In the genomic region with DNA sequence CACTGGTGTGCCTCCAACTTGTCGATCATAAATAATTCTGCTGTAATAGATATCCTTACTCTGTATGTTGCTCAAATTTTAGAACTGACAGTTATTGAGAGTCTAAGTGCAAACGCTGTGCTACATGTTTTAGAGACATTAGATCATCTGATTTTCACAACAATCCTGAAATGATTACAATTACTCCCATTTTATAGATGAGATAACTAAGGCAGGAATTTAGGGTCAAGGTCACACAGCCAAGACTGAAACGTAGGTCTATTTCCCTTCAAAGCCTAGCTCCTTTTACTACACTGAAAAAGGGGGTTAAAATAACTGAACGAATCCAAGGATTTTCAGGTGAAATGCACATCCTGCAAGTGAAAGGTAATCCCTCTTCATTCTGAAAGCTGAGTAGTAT, we compare ENCODE assay signal across 15 cellular contexts. TPM values are rescaled to one million over a fixed set of nuclear protein-coding genes. Genes with fewer than 3 reads are reported as not detected.
DNase-seq lines count a peak whose midpoint lies in the region; ATAC-seq, FAIRE-seq and TF ChIP-seq lines count a peak whose summit lies in the region.
"Had no signal": no experiment of that assay in that cellular context is flagged by ENCODE, and none has a peak within 500 bp of the region (broad histone marks: within the 10 kb centered on the region; RNA-seq: fewer than 3 reads in every experiment).

No MANE protein-coding gene starts in this region.

- peaks cover 81% of the 10 kb centered on the region for H3K79me2 ChIP-seq in HepG2 (ENCODE audit: insufficient read depth, low read length)

- DNase-seq in heart right ventricle: no peak
- DNase-seq in Right ventricle myocardium superior: no peak
- no peak for DNase-seq in activated naive CD8-positive, alpha-beta T cell treated with anti-CD3 and anti-CD28 coated beads for 36 hours
- DNase-seq in HepG2 (ENCODE audit: low spot score): no peak
- DNase-seq in tibial artery: no peak
- DNase-seq in HPDE6-E6E7 (ENCODE audit: extremely low spot score): no peak
- DNase-seq in NCI-H2029 (lab: John Stamatoyannopoulos, UW): no peak
- DNase-seq: CD4-positive, alpha-beta memory T cell; HCEC 1CT; NCI-H226; T-cell had no signal

- no peak overlapping the region for H3K27ac Mint-ChIP-seq in activated naive CD8-positive, alpha-beta T cell treated with anti-CD3 and anti-CD28 coated beads for 36 hours

- no peaks in the 10 kb centered on the region for H3K27me3 Mint-ChIP-seq in activated naive CD8-positive, alpha-beta T cell treated with anti-CD3 and anti-CD28 coated beads for 36 hours
- H3K27me3 Mint-ChIP-seq: CD4-positive, alpha-beta memory T cell; T-cell had no signal

- no peaks in the 10 kb centered on the region for H3K9me3 Mint-ChIP-seq in activated naive CD8-positive, alpha-beta T cell treated with anti-CD3 and anti-CD28 coated beads for 36 hours
- H3K9me3 Mint-ChIP-seq: mesothelial cell of epicardium, T-cell had no signal

- peak in 1 of 2 experiments; percentile 34; a peak in 1 of 4 replicates for TF ChIP-seq POLR2A in HepG2 (IDR thresholded peaks at IDR 0.05; ENCODE audit: insufficient read depth in 1 of 2, low read depth in 2 of 2, low read length in 2 of 2)

- CTCF ChIA-PET in HepG2 (lab: Yijun Ruan, JAX; ENCODE audit: low intra/inter-chr PET ratio, low total read pairs): no interaction called here

- no peaks in the 10 kb centered on the region for H3K27me3 ChIP-seq in heart right ventricle
- peaks cover 0 to 5% of the 10 kb centered on the region in 2 experiments; a peak in 1 of 5 replicates for H3K27me3 ChIP-seq in HepG2 (ENCODE audit: control insufficient read depth in 1 of 2, insufficient read depth in 2 of 2, low read length in 2 of 2)
- H3K27me3 ChIP-seq in tibial artery: no peaks in the 10 kb centered on the region

- BruUV-seq in HepG2 (replicated peaks; lab: Mats Ljungman, UMichigan): no TSS peak

- no peak overlapping the region for H2AFZ ChIP-seq in HepG2 (ENCODE audit: low read length)

- H4K20me1 ChIP-seq in HepG2 (ENCODE audit: insufficient read depth, low read length): peaks cover 11% of the 10 kb centered on the region; the same call in 1 of the 2 replicates

- TF ChIP-seq CTCF in heart right ventricle (IDR thresholded peaks at IDR 0.05) (no peak), HepG2 (CRISPR knock-in tag; IDR thresholded peaks at IDR 0.05) (no peak), tibial artery (IDR thresholded peaks at IDR 0.05) (no peak)

- TF ChIP-seq RAD21 in HepG2 (CRISPR knock-in tag; IDR thresholded peaks at IDR 0.05): no peak

- H3K4me1 Mint-ChIP-seq in activated naive CD8-positive, alpha-beta T cell treated with anti-CD3 and anti-CD28 coated beads for 36 hours: peaks cover 24% of the 10 kb centered on the region

- TF ChIP-seq EP300 in HepG2 (IDR thresholded peaks at IDR 0.05; ENCODE audit: low read depth in 2 of 2, low read length in 2 of 2) (no peak), HepG2 (CRISPR knock-in tag; IDR thresholded peaks at IDR 0.05; ENCODE audit: borderline replicate concordance) (no peak)

- H3K9ac ChIP-seq in HepG2 (ENCODE audit: insufficient read depth, low read depth, low read length): peak overlapping the region; percentile 99

- H3K4me2 ChIP-seq in HepG2 (ENCODE audit: low read depth, low read length): peak overlapping the region; percentile 90

- 65 to 68% methylated on average over 4 of the region's 4 CpGs for WGBS in heart right ventricle, 2 donors
- 44% methylated on average over 4 of the region's 4 CpGs for WGBS in HepG2 (ENCODE audit: low lambda C conversion rate)

- peaks cover 6% of the 10 kb centered on the region for H3K36me3 Mint-ChIP-seq in activated naive CD8-positive, alpha-beta T cell treated with anti-CD3 and anti-CD28 coated beads for 36 hours
- H3K36me3 Mint-ChIP-seq: mesothelial cell of epicardium had no signal

- H3K4me1 ChIP-seq in heart right ventricle (peaks cover 0 to 61% (median 39%) of the 10 kb centered on the region in 9 donors), HepG2 (ENCODE audit: insufficient read depth, low read length) (peaks cover 54% of the 10 kb centered on the region), tibial artery (peaks cover 0 to 57% (median 17%) of the 10 kb centered on the region in 4 donors)

- peak overlapping the region in 9 of 10 donors; percentile 91 to 99 (median 97) for H3K27ac ChIP-seq in heart right ventricle
- H3K27ac ChIP-seq in HepG2 (ENCODE audit: extremely low read length, insufficient read depth, low read length): peak overlapping the region; percentile 97
- peak overlapping the region; percentile 99 to 100 for H3K27ac ChIP-seq in tibial artery
- H3K27ac ChIP-seq: epithelial cell of prostate had no signal

- no peaks in the 10 kb centered on the region for H3K36me3 ChIP-seq in heart right ventricle
- no peaks in the 10 kb centered on the region for H3K36me3 ChIP-seq in HepG2 (replicated peaks in 1 of 2; ENCODE audit: control insufficient read depth in 1 of 2, insufficient read depth in 2 of 2, low read length in 2 of 2)
- H3K36me3 ChIP-seq in tibial artery: no peaks in the 10 kb centered on the region

- H3K9me3 ChIP-seq in heart right ventricle (no peaks in the 10 kb centered on the region), HepG2 (ENCODE audit: low read length) (no peaks in the 10 kb centered on the region), tibial artery (no peaks in the 10 kb centered on the region)

- in situ Hi-C loops in HepG2 (cut with HindIII; ENCODE audit: extremely low pct_ligation_motif_present, low pct_unique_long_range_greater_than_20kb): loop anchor here (10.0 kb wide), 1 partner anchor 219 kb away; no protein-coding TSS in a partner anchor

- POLR2A ChIA-PET in HepG2 (lab: Yijun Ruan, JAX): no interaction called here

- intact Hi-C loops in heart right ventricle (cut with DNase I): loop anchor here in 6 of 10 donors (5.0 to 10.0 kb wide), 4 partner anchors 129 to 219 kb away; partner anchors contain the start of gene MPZL1 (in 2 of the 6)
- intact Hi-C loops in Right ventricle myocardium superior (cut with DNase I): no loop called here
- intact Hi-C loops in HepG2 (cut with micrococcal nuclease; ENCODE audit: unreplicated experiment): loop anchor here (10.0 kb wide), 1 partner anchor 129 kb away; no protein-coding TSS in a partner anchor
- intact Hi-C loops in tibial artery (cut with DNase I; ENCODE audit: low total_unique reads): loop anchor here (10.0 kb wide), 1 partner anchor 209 kb away; the partner anchor contains the start of gene MPZL1

- H3K4me3 Mint-ChIP-seq in activated naive CD8-positive, alpha-beta T cell treated with anti-CD3 and anti-CD28 coated beads for 36 hours: peak overlapping the region; percentile 8

- H3K4me3 ChIP-seq in heart right ventricle (peak overlapping the region in 9 of 10 donors; percentile 57 to 97 (median 87)), HepG2 (replicated peaks in 1 of 3; ENCODE audit: insufficient read depth in 1 of 3, low read depth in 2 of 3, low read length in 3 of 3) (peak overlapping the region; percentile 82 to 96 (median 90); a peak in 5 of 6 replicates), tibial artery (peak overlapping the region in 1 of 2 donors; percentile 99)

- ATAC-seq in heart right ventricle (no peak), Right ventricle myocardium superior (ENCODE audit: poor library complexity) (no peak), HepG2 (no peak), GM18861 (IDR thresholded peaks at IDR 0.05; ENCODE audit: unreplicated experiment) (no peak)
- ATAC-seq: T-cell had no signal

- peak; percentile 15 for FAIRE-seq in HepG2 (lab: Jason Lieb, UNC)
- FAIRE-seq: GM18507 had no signal

RNA-seq across cellular contexts. Expression of gene DCAF6, which starts 2.7 kb away (rescaled TPM):
- 100 to 1,000 TPM; 155 to 226 (median 205) TPM for total RNA-seq in heart right ventricle
- polyA plus RNA-seq in heart right ventricle: 10 to 100 TPM; 49.0 to 65.8 TPM
- total RNA-seq in Right ventricle myocardium superior: 224 TPM
- 10 to 100 TPM; 23.3 to 24.3 TPM for total RNA-seq in activated naive CD8-positive, alpha-beta T cell treated with anti-CD3 and anti-CD28 coated beads for 36 hours
- total RNA-seq in HepG2 (2016; rRNA removed; fragmentation: Illumina TruSeq; extraction: Trizol): 24.7 and 26.9 TPM in 2 replicates
- total RNA-seq in HepG2 (2016; cell fraction: cytosol; rRNA removed; fragmentation: Illumina TruSeq; extraction: Trizol; ENCODE audit: low read depth): 19.2 and 19.8 TPM in 2 replicates
- 24.4 and 26.6 TPM in 2 replicates for total RNA-seq in HepG2 (2016; cell fraction: insoluble cytoplasmic fraction; rRNA removed; fragmentation: Illumina TruSeq; extraction: Trizol)
- 30.2 and 31.2 TPM in 2 replicates for total RNA-seq in HepG2 (2016; cell fraction: membrane; rRNA removed; fragmentation: Illumina TruSeq; extraction: Trizol)
- total RNA-seq in HepG2 (2016; cell fraction: nucleus; rRNA removed; fragmentation: Illumina TruSeq; extraction: Trizol): 35.5 and 41.2 TPM in 2 replicates
- polyA plus RNA-seq in HepG2 (2011; rRNA removed): 29.8 and 33.7 TPM in 2 replicates
- 18.7 and 31.3 TPM in 2 replicates for polyA plus RNA-seq in HepG2 (2011; cell fraction: cytosol; rRNA removed)
- polyA plus RNA-seq in HepG2 (2011; cell fraction: nucleus; rRNA removed): 24.6 and 25.9 TPM in 2 replicates
- polyA plus RNA-seq in HepG2 (2012): 17.8 and 22.4 TPM in 2 replicates
- 7.0 and 7.9 TPM in 2 replicates for polyA plus RNA-seq in HepG2 (2016; cell fraction: cytosol; fragmentation: Illumina TruSeq; extraction: Trizol; ENCODE audit: low read depth)
- polyA plus RNA-seq in HepG2 (2016; cell fraction: insoluble cytoplasmic fraction; fragmentation: Illumina TruSeq; extraction: Trizol; ENCODE audit: low read depth): 26.4 and 26.6 TPM in 2 replicates
- 18.2 and 18.5 TPM in 2 replicates for polyA plus RNA-seq in HepG2 (2016; cell fraction: membrane; fragmentation: Illumina TruSeq; extraction: Trizol; ENCODE audit: low read depth)
- 30.5 and 31.0 TPM in 2 replicates for polyA plus RNA-seq in HepG2 (2016; cell fraction: nucleus; fragmentation: Illumina TruSeq; extraction: Trizol; ENCODE audit: insufficient read depth, low read depth)
- 20.4 and 41.0 TPM in 2 replicates for polyA minus RNA-seq in HepG2 (2011; rRNA and poly(A)+ RNA removed; ENCODE audit: low replicate concordance)
- polyA minus RNA-seq in HepG2 (2011; cell fraction: cytosol; rRNA and poly(A)+ RNA removed): 19.0 and 23.2 TPM in 2 replicates
- polyA minus RNA-seq in HepG2 (2011; cell fraction: nucleus; rRNA and poly(A)+ RNA removed): 115 and 116 TPM in 2 replicates

RNA-seq across cellular contexts. Expression of gene MPC2, which starts 3.1 kb away (rescaled TPM):
- total RNA-seq in heart right ventricle (100 to 1,000 TPM; 168 to 268 (median 226) TPM), Right ventricle myocardium superior (221 TPM), HepG2 (2016; rRNA removed; fragmentation: Illumina TruSeq; extraction: Trizol) (136 and 167 TPM in 2 replicates)
- polyA plus RNA-seq in heart right ventricle (100 to 1,000 TPM; 131 to 186 TPM), HepG2 (2011; rRNA removed) (30.6 and 38.8 TPM in 2 replicates)
- 10 to 100 TPM; 61.1 to 61.6 TPM for total RNA-seq in activated naive CD8-positive, alpha-beta T cell treated with anti-CD3 and anti-CD28 coated beads for 36 hours
- total RNA-seq in HepG2 (2016; cell fraction: cytosol; rRNA removed; fragmentation: Illumina TruSeq; extraction: Trizol; ENCODE audit: low read depth): 55.7 and 74.9 TPM in 2 replicates
- 135 and 177 TPM in 2 replicates for total RNA-seq in HepG2 (2016; cell fraction: insoluble cytoplasmic fraction; rRNA removed; fragmentation: Illumina TruSeq; extraction: Trizol)
- total RNA-seq in HepG2 (2016; cell fraction: membrane; rRNA removed; fragmentation: Illumina TruSeq; extraction: Trizol): 99.6 and 124 TPM in 2 replicates
- 59.5 and 60.1 TPM in 2 replicates for total RNA-seq in HepG2 (2016; cell fraction: nucleus; rRNA removed; fragmentation: Illumina TruSeq; extraction: Trizol)
- 20.0 and 25.7 TPM in 2 replicates for polyA plus RNA-seq in HepG2 (2011; cell fraction: cytosol; rRNA removed)
- 4.9 and 6.2 TPM in 2 replicates for polyA plus RNA-seq in HepG2 (2011; cell fraction: nucleus; rRNA removed)
- polyA plus RNA-seq in HepG2 (2012): 44.9 and 69.4 TPM in 2 replicates
- polyA plus RNA-seq in HepG2 (2016; cell fraction: cytosol; fragmentation: Illumina TruSeq; extraction: Trizol; ENCODE audit: low read depth): 87.5 and 128 TPM in 2 replicates
- polyA plus RNA-seq in HepG2 (2016; cell fraction: insoluble cytoplasmic fraction; fragmentation: Illumina TruSeq; extraction: Trizol; ENCODE audit: low read depth): 185 and 198 TPM in 2 replicates
- 103 and 146 TPM in 2 replicates for polyA plus RNA-seq in HepG2 (2016; cell fraction: membrane; fragmentation: Illumina TruSeq; extraction: Trizol; ENCODE audit: low read depth)
- polyA plus RNA-seq in HepG2 (2016; cell fraction: nucleus; fragmentation: Illumina TruSeq; extraction: Trizol; ENCODE audit: insufficient read depth, low read depth): 116 and 120 TPM in 2 replicates
- 6.2 and 10.8 TPM in 2 replicates for polyA minus RNA-seq in HepG2 (2011; rRNA and poly(A)+ RNA removed; ENCODE audit: low replicate concordance)
- 11.6 and 17.2 TPM in 2 replicates for polyA minus RNA-seq in HepG2 (2011; cell fraction: cytosol; rRNA and poly(A)+ RNA removed)
- polyA minus RNA-seq in HepG2 (2011; cell fraction: nucleus; rRNA and poly(A)+ RNA removed): 10.8 and 11.7 TPM in 2 replicates

RNA-seq across cellular contexts. Expression of gene ADCY10, which starts 19.8 kb away (rescaled TPM):
- under 1 TPM; 0.10 to 0.70 (median 0.19) TPM for total RNA-seq in heart right ventricle
- polyA plus RNA-seq in heart right ventricle: under 1 TPM; 0.15 to 0.16 TPM
- 0.05 TPM for total RNA-seq in Right ventricle myocardium superior
- total RNA-seq in activated naive CD8-positive, alpha-beta T cell treated with anti-CD3 and anti-CD28 coated beads for 36 hours: not detected
- 0.02 and 0.03 TPM in 2 replicates for total RNA-seq in HepG2 (2016; rRNA removed; fragmentation: Illumina TruSeq; extraction: Trizol)
- under 0.01 TPM in 1 of 2 replicates, not detected in the other for total RNA-seq in HepG2 (2016; cell fraction: cytosol; rRNA removed; fragmentation: Illumina TruSeq; extraction: Trizol; ENCODE audit: low read depth)
- 0.06 TPM in 1 of 2 replicates, not detected in the other for total RNA-seq in HepG2 (2016; cell fraction: insoluble cytoplasmic fraction; rRNA removed; fragmentation: Illumina TruSeq; extraction: Trizol)
- total RNA-seq in HepG2 (2016; cell fraction: membrane; rRNA removed; fragmentation: Illumina TruSeq; extraction: Trizol): not detected in 2 replicates
- total RNA-seq in HepG2 (2016; cell fraction: nucleus; rRNA removed; fragmentation: Illumina TruSeq; extraction: Trizol): 0.06 TPM in 1 of 2 replicates, not detected in the other
- polyA plus RNA-seq in HepG2 (2011; rRNA removed): 0.03 TPM in 1 of 2 replicates, not detected in the other
- 0.04 and 0.17 TPM in 2 replicates for polyA plus RNA-seq in HepG2 (2011; cell fraction: cytosol; rRNA removed)
- polyA plus RNA-seq in HepG2 (2011; cell fraction: nucleus; rRNA removed): 0.12 TPM in 1 of 2 replicates, not detected in the other
- polyA plus RNA-seq in HepG2 (2012): 0.05 TPM in 1 of 2 replicates, not detected in the other
- not detected in 2 replicates for polyA plus RNA-seq in HepG2 (2016; cell fraction: cytosol; fragmentation: Illumina TruSeq; extraction: Trizol; ENCODE audit: low read depth)
- not detected in 2 replicates for polyA plus RNA-seq in HepG2 (2016; cell fraction: insoluble cytoplasmic fraction; fragmentation: Illumina TruSeq; extraction: Trizol; ENCODE audit: low read depth)
- polyA plus RNA-seq in HepG2 (2016; cell fraction: membrane; fragmentation: Illumina TruSeq; extraction: Trizol; ENCODE audit: low read depth): not detected in 2 replicates
- not detected in 2 replicates for polyA plus RNA-seq in HepG2 (2016; cell fraction: nucleus; fragmentation: Illumina TruSeq; extraction: Trizol; ENCODE audit: insufficient read depth, low read depth)
- 0.05 TPM in 1 of 2 replicates, not detected in the other for polyA minus RNA-seq in HepG2 (2011; rRNA and poly(A)+ RNA removed; ENCODE audit: low replicate concordance)
- not detected in 2 replicates for polyA minus RNA-seq in HepG2 (2011; cell fraction: cytosol; rRNA and poly(A)+ RNA removed)
- 0.12 and 0.13 TPM in 2 replicates for polyA minus RNA-seq in HepG2 (2011; cell fraction: nucleus; rRNA and poly(A)+ RNA removed)
- polyA plus RNA-seq: CD4-positive, alpha-beta memory T cell had no signal
